Comparison of ENCODE assay signal across 9 cellular contexts in genomic region chr3:2921903-2922302, GRCh38.
DNase-seq lines count a peak whose midpoint lies in the region; ATAC-seq, FAIRE-seq and TF ChIP-seq lines count a peak whose summit lies in the region.
"Had no signal": no experiment of that assay in that cellular context is flagged by ENCODE, and none has a peak within 500 bp of the region (broad histone marks: within the 10 kb centered on the region; RNA-seq: fewer than 3 reads in every experiment).

No MANE protein-coding gene starts in this region.

- H3K4me2 ChIP-seq in H9 (ENCODE audit: insufficient read depth, insufficient read length, low read length) (no peak overlapping the region), GM12878 (ENCODE audit: control insufficient read depth, insufficient read depth) (peak overlapping the region; percentile 42)

- peak; percentile 82 for TF ChIP-seq RAD21 in GM12878 (IDR thresholded peaks at IDR 0.05; ENCODE audit: insufficient read depth, low read depth, low read length)

- H2AFZ ChIP-seq in H9 (ENCODE audit: low read length) (no peak overlapping the region), GM12878 (ENCODE audit: control insufficient read depth, low read depth, low read length) (no peak overlapping the region)

- FAIRE-seq in GM12878 (lab: Jason Lieb, UNC) = peak; percentile 83

- H2BK12ac ChIP-seq in H9 (ENCODE audit: insufficient read length, low read depth, low read length) = no peak overlapping the region

- H3K27me3 ChIP-seq in H9 (ENCODE audit: insufficient read depth, low read length) = no peaks in the 10 kb centered on the region
- H3K27me3 ChIP-seq in GM12878 (replicated peaks in 1 of 2; ENCODE audit: control insufficient read depth in 2 of 2, insufficient read depth in 2 of 2, low read length in 1 of 2) = no peaks in the 10 kb centered on the region; a peak in 1 of 4 replicates

- H3K27me3 Mint-ChIP-seq in H9 (ENCODE audit: low read depth) (no peaks in the 10 kb centered on the region), naive B cell (peaks cover 0 to 3% (median 0%) of the 10 kb centered on the region in 3 donors)

- no peak overlapping the region for H4K5ac ChIP-seq in H9 (ENCODE audit: insufficient read length, low read depth, low read length)

- no peak overlapping the region for H2BK120ac ChIP-seq in H9 (ENCODE audit: low read depth, low read length, poor library complexity, severe bottlenecking)

- H3K4me3 Mint-ChIP-seq in H9 (no peak overlapping the region), naive B cell (no peak overlapping the region)

- H3K79me2 ChIP-seq in H9 (ENCODE audit: insufficient read depth, low read length) = no peaks in the 10 kb centered on the region
- H3K79me2 ChIP-seq in GM12878 (ENCODE audit: control insufficient read depth, insufficient read depth, low read length) = no peaks in the 10 kb centered on the region

- no peaks in the 10 kb centered on the region for H3K79me1 ChIP-seq in H9 (ENCODE audit: insufficient read depth, low read depth, low read length, poor library complexity, severe bottlenecking)

- TF ChIP-seq CTCF in H9 (conservative IDR thresholded peaks at IDR 0.05) = peak; percentile 65
- TF ChIP-seq CTCF in GM12878 (IDR thresholded peaks at IDR 0.05 in 2 of 3, conservative IDR thresholded peaks at IDR 0.05 in 1 of 3; ENCODE audit: control insufficient read depth in 2 of 3, extremely low read depth in 1 of 3, insufficient read depth in 1 of 3, low read depth in 3 of 3, low read length in 3 of 3) = peak; percentile 32 to 64 (median 45); a peak in 5 of 6 replicates

- H3K4ac ChIP-seq in H9 (ENCODE audit: low read depth, low read length) = no peak overlapping the region

- TF ChIP-seq EP300 in GM12878 (IDR thresholded peaks at IDR 0.05; ENCODE audit: borderline replicate concordance in 1 of 2, control insufficient read depth in 1 of 2, low read depth in 2 of 2, low read length in 2 of 2) = no peak

- H3K27ac Mint-ChIP-seq in H9 (no peak overlapping the region), naive B cell (no peak overlapping the region)

- H3K36me3 Mint-ChIP-seq in H9 (ENCODE audit: insufficient read depth in 1 of 3, low read depth in 3 of 3) (peaks cover 3 to 9% (median 8%) of the 10 kb centered on the region in 3 experiments; a peak in 6 of 7 replicates), naive B cell (no peaks in the 10 kb centered on the region)

- peaks cover 5 to 6% of the 10 kb centered on the region in 2 experiments for H3K4me1 Mint-ChIP-seq in H9
- no peaks in the 10 kb centered on the region for H3K4me1 Mint-ChIP-seq in naive B cell

- SMC1A ChIA-PET in GM12878 (lab: Charles Lee; ENCODE audit: uncharacterized antibody, unreplicated experiment) = interaction anchor here (0.9 to 1.4 kb wide), 8 partner anchors 16 to 755 kb away, joined by 3 to 4 read pairs (median 3); partner anchors contain the start of gene CRBN

- H2BK20ac ChIP-seq in H9 (ENCODE audit: low read depth, low read length, poor library complexity, severe bottlenecking) = no peak overlapping the region

- peaks cover 9 to 14% of the 10 kb centered on the region in 2 experiments for H3K9me3 Mint-ChIP-seq in H9
- peaks cover 0 to 8% (median 2%) of the 10 kb centered on the region in 7 donors for H3K9me3 Mint-ChIP-seq in naive B cell

- H3K23me2 ChIP-seq in H9 (ENCODE audit: insufficient read length, low read depth, low read length, poor library complexity, severe bottlenecking) = no peaks in the 10 kb centered on the region

- H3K9me3 ChIP-seq in H9 (ENCODE audit: control insufficient read depth, low read depth, low read length) (no peaks in the 10 kb centered on the region), GM12878 (replicated peaks; ENCODE audit: control insufficient read depth, insufficient read depth, low read length) (no peaks in the 10 kb centered on the region)
- H3K9me3 ChIP-seq: mucosa of descending colon had no signal

- H3K23ac ChIP-seq in H9 (ENCODE audit: insufficient read length, low read depth, low read length) = no peak overlapping the region

- H3K4me3 ChIP-seq in GM12878 = no peak overlapping the region
- H3K4me3 ChIP-seq: mucosa of descending colon had no signal

- RAD21 ChIA-PET in GM12878 (lab: Charles Lee; ENCODE audit: unreplicated experiment) = interaction anchor here (0.6 to 2.0 kb wide), 12 partner anchors 9 to 1646 kb away, joined by 3 to 6 read pairs (median 4); no protein-coding TSS in a partner anchor

- H2BK15ac ChIP-seq in H9 (ENCODE audit: low read depth, low read length) = no peak overlapping the region

- no peaks in the 10 kb centered on the region for H3K36me3 ChIP-seq in GM12878 (ENCODE audit: control insufficient read depth in 2 of 2, insufficient read depth in 2 of 2, low read length in 1 of 2)

- no CpG with 5 or more reads among the region's 1 CpG for WGBS in H9 (ENCODE audit: extremely low coverage, insufficient read length, low lambda C conversion rate)
- 0% methylated on average over 1 of the region's 1 CpG for WGBS in GM12878 (ENCODE audit: insufficient coverage, insufficient replicate concordance, low lambda C conversion rate, missing lambda C conversion rate)

- no peak overlapping the region for H4K91ac ChIP-seq in H9 (ENCODE audit: insufficient read length, low read depth, low read length)

- H3K27ac ChIP-seq in H9 (ENCODE audit: insufficient read length, low read depth, low read length) = no peak overlapping the region
- no peak overlapping the region for H3K27ac ChIP-seq in GM12878 (ENCODE audit: control insufficient read depth, insufficient read depth)

- no peak overlapping the region for H3K14ac ChIP-seq in H9 (ENCODE audit: insufficient read depth, low read length)

- intact Hi-C loops in GM12878 (cut with micrococcal nuclease; ENCODE audit: unreplicated experiment) = loop anchor here (2.0 to 5.0 kb wide), 2 partner anchors 249 to 660 kb away; no protein-coding TSS in a partner anchor

- no peak overlapping the region for H3K56ac ChIP-seq in H9 (ENCODE audit: insufficient read length, low read depth, low read length)

- H2BK5ac ChIP-seq in H9 (ENCODE audit: insufficient read length, low read length) = no peak overlapping the region

- no TSS peak for BruUV-seq in GM12878 (replicated peaks; lab: Mats Ljungman, UMichigan)

- peak; percentile 32 for DNase-seq in NCI-H1092 treated with DMSO at 0.1 percent for 48 hours (lab: John Stamatoyannopoulos, UW)
- DNase-seq in NCI-H1092 (lab: John Stamatoyannopoulos, UW) = no peak
- no peak for DNase-seq in H9
- DNase-seq in MV-4-11 (lab: John Stamatoyannopoulos, UW) = peak; percentile 46
- DNase-seq in GM12878 (ENCODE audit: low read depth, low spot score) = peak; percentile 24
- no peak for DNase-seq in naive B cell
- no peak for DNase-seq in stimulated activated CD4-positive, alpha-beta T cell treated with anti-CD3 and anti-CD28 coated beads, Interleukin-12 subunit alpha, Interleukin-12 subunit beta, amount 100 ng/mL, for 4 hours
- DNase-seq in NCI-H1436 treated with DMSO at 0.1 percent for 48 hours (lab: John Stamatoyannopoulos, UW) = no peak

- H4K20me1 ChIP-seq in H9 (ENCODE audit: control insufficient read depth, insufficient read depth, insufficient read length) (no peaks in the 10 kb centered on the region), GM12878 (ENCODE audit: control insufficient read depth, insufficient read depth) (no peaks in the 10 kb centered on the region)

- no peak overlapping the region for H3K9ac ChIP-seq in H9 (ENCODE audit: extremely low read depth, insufficient read length, low read length)
- no peak overlapping the region for H3K9ac ChIP-seq in GM12878 (ENCODE audit: control insufficient read depth, insufficient read depth, low read length)

- no peak overlapping the region for H4K8ac ChIP-seq in H9 (replicated peaks; ENCODE audit: insufficient read length, low read depth, low read length)

- H3T11ph ChIP-seq in H9 (ENCODE audit: low read length) = no peak overlapping the region

- H3K18ac ChIP-seq in H9 (ENCODE audit: insufficient read length, low read depth, low read length) = no peak overlapping the region

- H3K4me1 ChIP-seq in H9 (ENCODE audit: insufficient read depth, low read length) (no peaks in the 10 kb centered on the region), GM12878 (ENCODE audit: control insufficient read depth, insufficient read depth, low read length) (peaks cover 5% of the 10 kb centered on the region; the same call in 1 of the 2 replicates)

- no peak overlapping the region for H2AK5ac ChIP-seq in H9 (ENCODE audit: insufficient read length, low read length)

- ATAC-seq in GM12878 = peak; percentile 95
- ATAC-seq in naive B cell (ENCODE audit: low read depth in 2 of 2) = peak; percentile 21 to 38
- ATAC-seq: mucosa of descending colon had no signal

- POLR2A ChIA-PET in GM12878 (lab: Charles Lee) = no interaction called here

- in situ Hi-C loops in GM12878 (cut with MboI) = no loop called here

- CTCF ChIA-PET in GM12878 (lab: Yijun Ruan, JAX) = interaction anchor here (0.6 to 2.1 kb wide), 26 partner anchors 9 to 1840 kb away, joined by 3 to 11 read pairs (median 3); no protein-coding TSS in a partner anchor

- no peak for TF ChIP-seq POLR2A in GM12878 (IDR thresholded peaks at IDR 0.05; ENCODE audit: low read depth, low read length)

TF ChIP-seq in GM12878, 131 proteins besides CTCF, POLR2A, EP300 and RAD21:
- peak; percentile 54; the same call in 1 of the 2 replicates for TF ChIP-seq SMC3 (IDR thresholded peaks at IDR 0.05; ENCODE audit: borderline replicate concordance, low read length)
- no peak for TF ChIP-seq FOXM1 (IDR thresholded peaks at IDR 0.05; ENCODE audit: low read depth, low read length)
- TF ChIP-seq SPI1 (IDR thresholded peaks at IDR 0.05; ENCODE audit: borderline replicate concordance, insufficient read depth, low read depth, low read length) = peak; percentile 45; the same call in 1 of the 2 replicates
TF ChIP-seq in GM12878: peak in this region for 2.

Comparison
In these comparisons a context has a peak if more than half of its experiments do, and no peak if none do; other contexts are left out.
1. DNase-seq: peak in NCI-H1092 treated with DMSO at 0.1 percent for 48 hours (single experiment), MV-4-11 (single experiment) and GM12878 (single experiment); none in NCI-H1092 (single experiment), H9 (single experiment), naive B cell (single experiment), stimulated activated CD4-positive, alpha-beta T cell treated with anti-CD3 and anti-CD28 coated beads, Interleukin-12 subunit alpha, Interleukin-12 subunit beta, amount 100 ng/mL, for 4 hours (single experiment) and NCI-H1436 treated with DMSO at 0.1 percent for 48 hours (single experiment).